In the genomic region with DNA sequence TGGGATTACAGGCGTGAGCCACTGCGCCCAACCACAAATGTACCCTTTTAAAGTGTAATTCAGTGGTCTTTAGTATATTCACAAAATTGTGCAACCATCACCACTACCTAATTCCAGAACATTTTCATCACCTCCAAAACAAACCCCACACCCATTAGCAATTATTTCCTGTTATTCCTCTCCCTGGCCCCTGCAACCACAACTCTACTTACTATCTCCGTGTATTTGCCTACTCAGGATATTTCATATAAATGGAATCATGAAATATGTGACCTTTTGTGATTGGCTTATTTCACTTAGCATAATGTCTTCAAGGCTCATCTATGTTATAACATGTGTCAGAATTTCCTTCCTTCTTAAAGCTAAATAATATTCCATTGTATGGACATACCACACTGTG, we compare ENCODE assay signal across 1 cellular context.
TF ChIP-seq lines count a peak whose summit lies in the region.

No MANE protein-coding gene starts in this region.

TF ChIP-seq in K562, 482 proteins besides CTCF, POLR2A, EP300 and RAD21:
- TF ChIP-seq HNRNPK (IDR thresholded peaks at IDR 0.05; ENCODE audit: low read depth, low read length, poor library complexity, severe bottlenecking) (no peak), ZNF316 (IDR thresholded peaks at IDR 0.05) (peak; percentile 51), C11orf30 (IDR thresholded peaks at IDR 0.05; ENCODE audit: low read depth) (peak; percentile 27; the same call in 1 of the 2 replicates)
